ENCODE assay signal across 14 cellular contexts in genomic region chr3:15666277-15666676, GRCh38.
DNase-seq lines count a peak whose midpoint lies in the region; ATAC-seq, FAIRE-seq and TF ChIP-seq lines count a peak whose summit lies in the region.
"Had no signal": no experiment of that assay in that cellular context is flagged by ENCODE, and none has a peak within 500 bp of the region (broad histone marks: within the 10 kb centered on the region; RNA-seq: fewer than 3 reads in every experiment).

No MANE protein-coding gene starts in this region.

- H3K27me3 ChIP-seq in HepG2 (ENCODE audit: control insufficient read depth in 1 of 2, insufficient read depth in 2 of 2, low read length in 2 of 2) (no peaks in the 10 kb centered on the region), right lobe of liver (no peaks in the 10 kb centered on the region), spleen (replicated peaks in 1 of 7) (no peaks in the 10 kb centered on the region)
- H3K27me3 ChIP-seq: BLaER1 treated with 17β-estradiol and CSF1 and Interleukin-3, amounts not matched to agents 10 nM and 100 nM had no signal

- H3K4me1 ChIP-seq in HepG2 (ENCODE audit: insufficient read depth, low read length) = no peaks in the 10 kb centered on the region
- no peaks in the 10 kb centered on the region for H3K4me1 ChIP-seq in right lobe of liver
- H3K4me1 ChIP-seq in spleen = peaks cover 0 to 17% (median 10%) of the 10 kb centered on the region in 6 donors

- intact Hi-C loops in HepG2 (cut with micrococcal nuclease; ENCODE audit: unreplicated experiment) (no loop called here), right lobe of liver (cut with DNase I) (no loop called here), spleen (cut with DNase I; ENCODE audit: low total_unique reads) (no loop called here)

- WGBS in HepG2 (ENCODE audit: low lambda C conversion rate) = 96% methylated on average over 5 of the region's 5 CpGs
- WGBS in right lobe of liver (ENCODE audit: insufficient coverage, low coverage, low lambda C conversion rate, missing lambda C conversion rate) = 78% methylated on average over 3 of the region's 5 CpGs
- WGBS in spleen, 5 donors = 76 to 86% (median 81%) methylated on average over 5 of the region's 5 CpGs

- H3K9me3 ChIP-seq in HepG2 (ENCODE audit: low read length) = no peaks in the 10 kb centered on the region
- no peaks in the 10 kb centered on the region for H3K9me3 ChIP-seq in right lobe of liver
- H3K9me3 ChIP-seq in spleen = no peaks in the 10 kb centered on the region
- H3K9me3 ChIP-seq: BLaER1 treated with 17β-estradiol and CSF1 and Interleukin-3, amounts not matched to agents 10 nM and 100 nM had no signal

- ATAC-seq in HepG2 (no peak), right lobe of liver (no peak)
- ATAC-seq: HCT116 had no signal

- no peak overlapping the region for H3K4me3 ChIP-seq in HepG2 (replicated peaks in 1 of 3; ENCODE audit: insufficient read depth in 1 of 3, low read depth in 2 of 3, low read length in 3 of 3)
- H3K4me3 ChIP-seq in right lobe of liver = no peak overlapping the region
- H3K4me3 ChIP-seq in spleen = no peak overlapping the region
- H3K4me3 ChIP-seq: BLaER1 treated with 17β-estradiol and CSF1 and Interleukin-3, amounts not matched to agents 10 nM and 100 nM had no signal

- H3K9ac ChIP-seq in HepG2 (ENCODE audit: insufficient read depth, low read depth, low read length) = no peak overlapping the region
- H3K9ac ChIP-seq: BLaER1 treated with 17β-estradiol and CSF1 and Interleukin-3, amounts not matched to agents 10 nM and 100 nM had no signal

- H3K79me2 ChIP-seq in HepG2 (ENCODE audit: insufficient read depth, low read length) = no peaks in the 10 kb centered on the region

- BruUV-seq in HepG2 (replicated peaks; lab: Mats Ljungman, UMichigan) = TSS peak; percentile 7

- CTCF ChIA-PET in HepG2 (lab: Yijun Ruan, JAX; ENCODE audit: low intra/inter-chr PET ratio, low total read pairs) = no interaction called here

- no peak for TF ChIP-seq RAD21 in HepG2 (CRISPR knock-in tag; IDR thresholded peaks at IDR 0.05)

- DNase-seq in NCI-H748 (lab: John Stamatoyannopoulos, UW; ENCODE audit: unreplicated experiment) (peak; percentile 20), NCI-H748 treated with DMSO at 0.1 percent for 48 hours (lab: John Stamatoyannopoulos, UW) (no peak), HepG2 (ENCODE audit: low spot score) (no peak), right lobe of liver (no peak), myocyte (ENCODE audit: low read depth) (peak; percentile 55), spleen (no peak), RKO (ENCODE audit: low spot score) (no peak), mesenteric fat pad (ENCODE audit: low spot score) (no peak)
- DNase-seq: CD4-positive, CD25-positive, alpha-beta regulatory T cell; DMS53; GF-D8 had no signal

- H3K27ac ChIP-seq in HepG2 (ENCODE audit: extremely low read length, insufficient read depth, low read length) (no peak overlapping the region), right lobe of liver (no peak overlapping the region), spleen (no peak overlapping the region)
- H3K27ac ChIP-seq: 22Rv1; BLaER1 treated with 17β-estradiol and CSF1 and Interleukin-3, amounts not matched to agents 10 nM and 100 nM had no signal

- no peaks in the 10 kb centered on the region for H4K20me1 ChIP-seq in HepG2 (ENCODE audit: insufficient read depth, low read length)
- H4K20me1 ChIP-seq: BLaER1 treated with 17β-estradiol and CSF1 and Interleukin-3, amounts not matched to agents 10 nM and 100 nM had no signal

- TF ChIP-seq POLR2A in HepG2 (IDR thresholded peaks at IDR 0.05; ENCODE audit: insufficient read depth in 1 of 2, low read depth in 2 of 2, low read length in 2 of 2) = no peak
- no peak for TF ChIP-seq POLR2A in right lobe of liver (IDR thresholded peaks at IDR 0.05)
- no peak for TF ChIP-seq POLR2A in spleen (IDR thresholded peaks at IDR 0.05)

- in situ Hi-C loops in HepG2 (cut with HindIII; ENCODE audit: extremely low pct_ligation_motif_present, low pct_unique_long_range_greater_than_20kb) = no loop called here

- H3K36me3 ChIP-seq in HepG2 (replicated peaks in 1 of 2; ENCODE audit: control insufficient read depth in 1 of 2, insufficient read depth in 2 of 2, low read length in 2 of 2) = peaks cover 0 to 13% of the 10 kb centered on the region in 2 experiments; a peak in 2 of 5 replicates
- peaks cover 0 to 7% (median 4%) of the 10 kb centered on the region in 4 donors for H3K36me3 ChIP-seq in right lobe of liver
- peaks cover 0 to 46% (median 10%) of the 10 kb centered on the region in 6 donors for H3K36me3 ChIP-seq in spleen

- TF ChIP-seq EP300 in HepG2 (IDR thresholded peaks at IDR 0.05; ENCODE audit: low read depth in 2 of 2, low read length in 2 of 2) (no peak), HepG2 (CRISPR knock-in tag; IDR thresholded peaks at IDR 0.05; ENCODE audit: borderline replicate concordance) (no peak)

- H3K4me2 ChIP-seq in HepG2 (ENCODE audit: low read depth, low read length) = no peak overlapping the region

- POLR2A ChIA-PET in HepG2 (lab: Yijun Ruan, JAX) = no interaction called here

- TF ChIP-seq CTCF in HepG2 (CRISPR knock-in tag; IDR thresholded peaks at IDR 0.05) (no peak), right lobe of liver (IDR thresholded peaks at IDR 0.05) (no peak), spleen (IDR thresholded peaks at IDR 0.05 in 8 of 11, conservative IDR thresholded peaks at IDR 0.05 in 3 of 11) (no peak)

- FAIRE-seq in HepG2 (lab: Jason Lieb, UNC) = no peak

- no peak overlapping the region for H2AFZ ChIP-seq in HepG2 (ENCODE audit: low read length)

TF ChIP-seq in HepG2, 621 proteins besides CTCF, POLR2A, EP300 and RAD21:
- peak; percentile 58 for TF ChIP-seq MAFF (IDR thresholded peaks at IDR 0.05; ENCODE audit: low read depth, low read length)
- TF ChIP-seq ZNF496 (CRISPR knock-in tag; IDR thresholded peaks at IDR 0.05; ENCODE audit: insufficient replicate concordance) = no peak
- no peak for TF ChIP-seq RFXAP (CRISPR knock-in tag; IDR thresholded peaks at IDR 0.05; ENCODE audit: borderline replicate concordance)
- TF ChIP-seq MAFK (conservative IDR thresholded peaks at IDR 0.05 in 1 of 2, IDR thresholded peaks at IDR 0.05 in 1 of 2; ENCODE audit: low read length in 2 of 2) = peak; percentile 79 to 81

Comparison
In these comparisons a context has a peak if more than half of its experiments do, and no peak if none do; other contexts are left out.
1. DNase-seq: peak in NCI-H748 (single experiment) and myocyte (single experiment); none in NCI-H748 treated with DMSO at 0.1 percent for 48 hours (single experiment), HepG2 (single experiment), right lobe of liver (0 of 3), spleen (single experiment), RKO (single experiment) and mesenteric fat pad (single experiment).